In the genomic region with DNA sequence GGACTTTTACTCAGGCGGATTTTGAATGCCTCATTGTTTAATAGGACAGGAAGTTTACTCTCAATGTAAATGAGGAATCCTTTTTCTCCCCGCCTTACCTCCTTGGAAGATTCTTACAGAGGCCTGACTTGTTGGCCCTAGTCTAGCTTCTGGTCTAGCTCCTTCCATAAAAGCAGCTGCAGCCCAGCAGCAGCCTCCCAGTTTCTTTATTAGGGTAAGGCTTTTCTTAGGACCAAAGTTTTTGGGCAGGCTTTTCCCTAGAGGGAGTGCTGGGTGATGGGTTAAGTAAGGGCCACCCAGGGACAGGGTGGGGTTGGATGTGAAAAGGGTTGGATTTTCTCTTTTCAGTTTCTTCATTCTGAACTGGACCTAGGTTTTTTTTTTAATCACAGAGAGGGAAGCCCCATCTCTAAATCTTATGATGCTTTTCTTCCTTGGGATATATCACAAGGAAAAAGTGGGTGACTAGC, we compare ENCODE assay signal across 8 cellular contexts. TPM values are rescaled to one million over a fixed set of nuclear protein-coding genes. Genes with fewer than 3 reads are reported as not detected.
DNase-seq lines count a peak whose midpoint lies in the region; ATAC-seq, FAIRE-seq and TF ChIP-seq lines count a peak whose summit lies in the region.

No MANE protein-coding gene starts in this region.

- no peak overlapping the region for H2AFZ ChIP-seq in fibroblast of lung (ENCODE audit: low read length)

- ATAC-seq in SK-N-SH treated with all-trans-retinoic acid at 6 μM for 48 hours: no peak
- ATAC-seq in GM21717 (IDR thresholded peaks at IDR 0.05; ENCODE audit: unreplicated experiment): no peak

- TF ChIP-seq CTCF in fibroblast of lung (conservative IDR thresholded peaks at IDR 0.05 in 1 of 2, IDR thresholded peaks at IDR 0.05 in 1 of 2; ENCODE audit: low read depth in 1 of 2, low read length in 2 of 2): no peak

- no peaks in the 10 kb centered on the region for H3K79me2 ChIP-seq in fibroblast of lung (ENCODE audit: control insufficient read depth, insufficient read depth, low read length)

- H3K27me3 ChIP-seq in fibroblast of lung (ENCODE audit: control insufficient read depth, insufficient read depth, low read length) (no peaks in the 10 kb centered on the region), rectal smooth muscle tissue (ENCODE audit: control insufficient read depth, insufficient read depth, low read length) (no peaks in the 10 kb centered on the region)

- H4K20me1 ChIP-seq in fibroblast of lung (ENCODE audit: control insufficient read depth, extremely low read depth, insufficient read depth, low read length): no peaks in the 10 kb centered on the region

- no peak for DNase-seq in GM19239 (ENCODE audit: insufficient read length, low spot score)
- no peak for DNase-seq in fibroblast of lung (ENCODE audit: low read depth in 2 of 2)
- no peak for DNase-seq in NCI-H2107 (lab: John Stamatoyannopoulos, UW)
- no peak for DNase-seq in posterior vena cava (ENCODE audit: low spot score)
- no peak for DNase-seq in NCI-H82 treated with DMSO at 0.1 percent for 48 hours (lab: John Stamatoyannopoulos, UW; ENCODE audit: unreplicated experiment)

- H3K9ac ChIP-seq in fibroblast of lung (ENCODE audit: insufficient read depth, low read length) (peak overlapping the region; percentile 70), rectal smooth muscle tissue (ENCODE audit: low read length) (no peak overlapping the region)

- H3K36me3 ChIP-seq in fibroblast of lung (ENCODE audit: control insufficient read depth, insufficient read depth, low read length): no peaks in the 10 kb centered on the region
- H3K36me3 ChIP-seq in rectal smooth muscle tissue (ENCODE audit: control insufficient read depth, insufficient read depth, low read length): no peaks in the 10 kb centered on the region

- H3K4me1 ChIP-seq in fibroblast of lung (ENCODE audit: control insufficient read depth, extremely low read depth, insufficient read depth, low read length) (peaks cover 23% of the 10 kb centered on the region), rectal smooth muscle tissue (ENCODE audit: control insufficient read depth, insufficient read depth, low read length) (peaks cover 5% of the 10 kb centered on the region)

- H3K27ac ChIP-seq in fibroblast of lung (ENCODE audit: insufficient read depth, low read length): peak overlapping the region; percentile 96
- peak overlapping the region; percentile 54 for H3K27ac ChIP-seq in rectal smooth muscle tissue (ENCODE audit: low read depth, low read length)

- intact Hi-C loops in posterior vena cava (cut with DNase I): loop anchor here in 1 of 2 donors (2.0 kb wide), 1 partner anchor 36 kb away; no protein-coding TSS in a partner anchor

- H3K4me3 ChIP-seq in fibroblast of lung (replicated peaks in 1 of 4; ENCODE audit: control extremely low read depth in 1 of 4, insufficient read depth in 1 of 4, low read depth in 3 of 4, low read length in 4 of 4) (peak overlapping the region in 1 of 4 experiments; percentile 20), rectal smooth muscle tissue (ENCODE audit: low read length) (no peak overlapping the region)

- peak overlapping the region; percentile 48 for H3K4me2 ChIP-seq in fibroblast of lung (ENCODE audit: extremely low read depth, insufficient read depth, low read length)

- FAIRE-seq in GM19239 (lab: Jason Lieb, UNC): peak; percentile 53

- no peaks in the 10 kb centered on the region for H3K9me3 ChIP-seq in fibroblast of lung (ENCODE audit: control insufficient read depth, insufficient read depth, low read depth, low read length)

TF ChIP-seq in SK-N-SH treated with all-trans-retinoic acid at 6 μM for 48 hours, 23 proteins besides CTCF, POLR2A, EP300 and RAD21:
- no peak for TF ChIP-seq ARNTL (CRISPR knock-in tag; IDR thresholded peaks at IDR 0.05; ENCODE audit: borderline replicate concordance, low read depth)
- no peak for TF ChIP-seq OSR1 (CRISPR knock-in tag; IDR thresholded peaks at IDR 0.05)
- no peak for TF ChIP-seq ZNF70 (CRISPR knock-in tag; IDR thresholded peaks at IDR 0.05)
- no peak for TF ChIP-seq ZFP3 (CRISPR knock-in tag; IDR thresholded peaks at IDR 0.05)
- TF ChIP-seq, protein P1, sequence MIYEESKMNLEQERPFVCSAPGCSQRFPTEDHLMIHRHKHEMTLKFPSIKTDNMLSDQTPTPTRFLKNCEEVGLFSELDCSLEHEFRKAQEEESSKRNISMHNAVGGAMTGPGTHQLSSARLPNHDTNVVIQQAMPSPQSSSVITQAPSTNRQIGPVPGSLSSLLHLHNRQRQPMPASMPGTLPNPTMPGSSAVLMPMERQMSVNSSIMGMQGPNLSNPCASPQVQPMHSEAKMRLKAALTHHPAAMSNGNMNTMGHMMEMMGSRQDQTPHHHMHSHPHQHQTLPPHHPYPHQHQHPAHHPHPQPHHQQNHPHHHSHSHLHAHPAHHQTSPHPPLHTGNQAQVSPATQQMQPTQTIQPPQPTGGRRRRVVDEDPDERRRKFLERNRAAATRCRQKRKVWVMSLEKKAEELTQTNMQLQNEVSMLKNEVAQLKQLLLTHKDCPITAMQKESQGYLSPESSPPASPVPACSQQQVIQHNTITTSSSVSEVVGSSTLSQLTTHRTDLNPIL (CRISPR knock-in tag; IDR thresholded peaks at IDR 0.05; ENCODE audit: low read depth): no peak
- TF ChIP-seq, protein P2, sequence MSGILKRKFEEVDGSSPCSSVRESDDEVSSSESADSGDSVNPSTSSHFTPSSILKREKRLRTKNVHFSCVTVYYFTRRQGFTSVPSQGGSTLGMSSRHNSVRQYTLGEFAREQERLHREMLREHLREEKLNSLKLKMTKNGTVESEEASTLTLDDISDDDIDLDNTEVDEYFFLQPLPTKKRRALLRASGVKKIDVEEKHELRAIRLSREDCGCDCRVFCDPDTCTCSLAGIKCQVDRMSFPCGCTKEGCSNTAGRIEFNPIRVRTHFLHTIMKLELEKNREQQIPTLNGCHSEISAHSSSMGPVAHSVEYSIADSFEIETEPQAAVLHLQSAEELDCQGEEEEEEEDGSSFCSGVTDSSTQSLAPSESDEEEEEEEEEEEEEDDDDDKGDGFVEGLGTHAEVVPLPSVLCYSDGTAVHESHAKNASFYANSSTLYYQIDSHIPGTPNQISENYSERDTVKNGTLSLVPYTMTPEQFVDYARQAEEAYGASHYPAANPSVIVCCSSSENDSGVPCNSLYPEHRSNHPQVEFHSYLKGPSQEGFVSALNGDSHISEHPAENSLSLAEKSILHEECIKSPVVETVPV (CRISPR knock-in tag; IDR thresholded peaks at IDR 0.05): no peak
- TF ChIP-seq TSHZ2 (CRISPR knock-in tag; IDR thresholded peaks at IDR 0.05): no peak
- 0 out of 2 replicates have a peak, but pooled peaks have one; percentile 14 for TF ChIP-seq CSDC2 (CRISPR knock-in tag; IDR thresholded peaks at IDR 0.05)
- no peak for TF ChIP-seq RARB (CRISPR knock-in tag; IDR thresholded peaks at IDR 0.05)

RNA-seq across cellular contexts. Expression of gene LIF, which starts 49.7 kb away (rescaled TPM):
- total RNA-seq in fibroblast of lung: 3.6 and 11.2 TPM in 2 replicates
- polyA plus RNA-seq in fibroblast of lung: 4.5 and 19.6 TPM in 2 replicates
- polyA plus RNA-seq in fibroblast of lung (2012): 7.1 and 25.1 TPM in 2 replicates
- 40.6 and 97.7 TPM in 2 replicates for polyA minus RNA-seq in fibroblast of lung (ENCODE audit: low replicate concordance)
- total RNA-seq in posterior vena cava: 1 to 10 TPM; 2.6 to 8.1 TPM
